Comparison of ENCODE assay signal across 28 cellular contexts in the genomic region with DNA sequence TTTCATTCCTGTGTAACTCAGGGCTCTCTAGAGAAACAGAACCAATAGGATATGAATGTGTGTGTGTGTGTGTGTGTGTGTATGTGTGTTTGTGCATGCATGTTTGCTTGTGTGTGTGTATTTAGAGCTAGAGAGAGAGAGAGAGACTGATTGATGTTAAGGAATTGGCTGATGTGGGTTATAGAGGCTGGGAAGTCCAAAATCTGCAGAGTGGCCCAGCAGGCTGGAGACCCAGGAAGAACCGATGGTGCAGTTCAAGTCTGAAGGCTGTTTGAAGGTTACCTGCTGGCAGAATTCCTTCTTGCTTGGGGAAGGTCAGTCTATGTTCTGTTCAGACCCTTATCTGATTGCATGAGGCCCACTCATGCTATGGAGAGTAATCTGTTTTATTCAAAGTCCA.
"Had no signal": no experiment of that assay in that cellular context is flagged by ENCODE, and none has a peak within 500 bp of the region (broad histone marks: within the 10 kb centered on the region; RNA-seq: fewer than 3 reads in every experiment).

No MANE protein-coding gene starts in this region.

- H3K4me2 ChIP-seq: neural progenitor cell, smooth muscle cell had no signal

- H3K36me3 Mint-ChIP-seq: natural killer cell had no signal

- H3K27me3 Mint-ChIP-seq: naive thymus-derived CD4-positive, alpha-beta T cell; progenitor cell of endocrine pancreas; stimulated activated memory B cell treated with anti-CD40 and anti-IgM and Interleukin-4, amounts not matched to agents 10 μg/mL and 1 μg/mL and 100 μg/mL, for 72 hours; stimulated activated naive CD8-positive, alpha-beta T cell treated with anti-CD3 and anti-CD28 coated beads, Interleukin-15, amount 100 ng/mL, for 72 hours had no signal

- DNase-seq: naive thymus-derived CD4-positive, alpha-beta T cell; natural killer cell; occipital lobe; ovary; right cardiac atrium; spleen; stimulated activated CD4-positive, alpha-beta T cell treated with anti-CD3 and anti-CD28 coated beads, Interleukin-12 subunit alpha, Interleukin-12 subunit beta, amount 100 ng/mL, for 4 hours; stimulated activated CD4-positive, alpha-beta T cell treated with anti-CD3 and anti-CD28 coated beads, Interleukin-1b, Interleukin-23, amount 100 ng/mL, for 48 hours; stimulated activated CD4-positive, alpha-beta T cell treated with anti-CD3 and anti-CD28 coated beads, Interleukin-4, amount 100 ng/mL, for 1 hour; stimulated activated CD4-positive, alpha-beta T cell treated with anti-CD3 and anti-CD28 coated beads, Interleukin-4, amount 100 ng/mL, for 4 hours; stimulated activated CD8-positive, alpha-beta memory T cell treated with anti-CD3 and anti-CD28 coated beads, Interleukin-4, amount 100 ng/mL, for 48 hours; stimulated activated naive CD4-positive, alpha-beta T cell; stimulated activated naive CD8-positive, alpha-beta T cell treated with anti-CD3 and anti-CD28 coated beads, Interleukin-15, amount 100 ng/mL, for 72 hours; stimulated activated naive CD8-positive, alpha-beta T cell treated with anti-CD3 and anti-CD28 coated beads, Interleukin-15, Interleukin-2, amounts not matched to agents 100 U/mL and 50 U/mL, for 24 hours; thyroid gland; trophoblast cell; upper lobe of left lung; uterus had no signal

- H3K4me3 ChIP-seq: neural progenitor cell, ovary, psoas muscle, skin epidermis, smooth muscle cell, spleen, thoracic aorta, thyroid gland, tibial nerve, upper lobe of left lung, uterus had no signal

- H3K4me1 Mint-ChIP-seq: nephron; stimulated activated memory B cell treated with anti-CD40 and anti-IgM and Interleukin-4, amounts not matched to agents 10 μg/mL and 1 μg/mL and 100 μg/mL, for 72 hours had no signal

- H3K27ac ChIP-seq: neural progenitor cell, ovary, parathyroid adenoma, psoas muscle, skin epidermis, spleen, thoracic aorta, thyroid gland, tibial nerve, upper lobe of left lung, uterus had no signal

- H3K4me3 Mint-ChIP-seq: naive thymus-derived CD4-positive, alpha-beta T cell; natural killer cell; nephron; neural progenitor cell; stimulated activated memory B cell treated with anti-CD40 and anti-IgM and Interleukin-4, amounts not matched to agents 10 μg/mL and 1 μg/mL and 100 μg/mL, for 72 hours; stimulated activated naive CD8-positive, alpha-beta T cell treated with anti-CD3 and anti-CD28 coated beads, Interleukin-15, amount 100 ng/mL, for 72 hours had no signal

- H3K4me1 ChIP-seq: neural progenitor cell, parathyroid adenoma, spleen, tibial nerve, upper lobe of left lung, uterus had no signal

- H3K36me3 ChIP-seq: neural progenitor cell, ovary, thoracic aorta, thyroid gland, upper lobe of left lung, uterus had no signal

- H3K9me3 ChIP-seq: ovary, psoas muscle, thoracic aorta, thyroid gland, upper lobe of left lung had no signal

- H3K9me3 Mint-ChIP-seq: natural killer cell; stimulated activated naive CD8-positive, alpha-beta T cell treated with anti-CD3 and anti-CD28 coated beads, Interleukin-15, amount 100 ng/mL, for 72 hours had no signal

- H3K9ac ChIP-seq: neural progenitor cell, parathyroid adenoma had no signal

- H3K27me3 ChIP-seq: neural progenitor cell, ovary, spleen, thyroid gland, tibial nerve, upper lobe of left lung, uterus had no signal

- H3K27ac Mint-ChIP-seq: naive thymus-derived CD4-positive, alpha-beta T cell; natural killer cell; nephron; neural progenitor cell; progenitor cell of endocrine pancreas; stimulated activated memory B cell treated with anti-CD40 and anti-IgM and Interleukin-4, amounts not matched to agents 10 μg/mL and 1 μg/mL and 100 μg/mL, for 72 hours; stimulated activated naive CD8-positive, alpha-beta T cell treated with anti-CD3 and anti-CD28 coated beads, Interleukin-15, amount 100 ng/mL, for 72 hours had no signal
